Comparison of ENCODE assay signal across 9 cellular contexts in the genomic region with DNA sequence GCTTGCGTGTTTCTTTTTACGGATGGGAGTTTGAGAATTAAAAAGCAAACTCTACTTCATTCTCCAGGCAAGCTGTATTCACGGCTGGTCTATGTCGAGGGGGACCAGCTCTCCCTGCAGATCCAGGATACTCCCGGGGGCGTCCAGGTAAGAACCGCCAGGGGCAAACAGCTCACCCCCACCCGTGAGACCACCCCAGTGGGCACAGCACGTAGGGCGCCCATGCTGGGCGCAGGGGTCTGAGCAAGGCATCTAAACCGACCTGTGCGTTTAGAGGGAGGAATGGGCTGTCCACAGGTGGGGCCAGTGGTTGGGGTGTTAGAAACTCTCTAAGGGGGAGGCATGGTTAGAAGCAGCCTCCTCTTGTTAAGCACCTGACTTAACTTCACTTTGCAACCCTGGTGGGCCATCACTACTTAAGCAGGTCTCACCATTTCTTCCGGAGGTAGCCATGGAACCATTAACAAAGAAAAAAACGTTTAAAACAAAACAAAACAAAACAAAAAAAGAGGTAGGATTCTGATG. TPM values are rescaled to one million over a fixed set of nuclear protein-coding genes. Genes with fewer than 3 reads are reported as not detected.
DNase-seq lines count a peak whose midpoint lies in the region; ATAC-seq and TF ChIP-seq lines count a peak whose summit lies in the region.
"Had no signal": no experiment of that assay in that cellular context is flagged by ENCODE, and none has a peak within 500 bp of the region (broad histone marks: within the 10 kb centered on the region; RNA-seq: fewer than 3 reads in every experiment).

No MANE protein-coding gene starts in this region.

- H3K27ac ChIP-seq in cardiac muscle cell (no peak overlapping the region), caudate nucleus (ENCODE audit: low read depth, low read length) (peak overlapping the region; percentile 89), mucosa of rectum (ENCODE audit: low read depth in 2 of 2, low read length in 2 of 2) (peak overlapping the region; percentile 16 to 85), uterus (peak overlapping the region; percentile 90 to 95)

- no peaks in the 10 kb centered on the region for H3K36me3 ChIP-seq in cardiac muscle cell
- no peaks in the 10 kb centered on the region for H3K36me3 ChIP-seq in mucosa of rectum (ENCODE audit: control insufficient read depth in 2 of 2, insufficient read depth in 2 of 2, low read length in 2 of 2)
- no peaks in the 10 kb centered on the region for H3K36me3 ChIP-seq in uterus

- H3K4me3 ChIP-seq in cardiac muscle cell (peak overlapping the region; percentile 53), mucosa of rectum (ENCODE audit: low read length in 2 of 2) (peak overlapping the region; percentile 87 to 94), uterus (peak overlapping the region; percentile 68 to 73)

- no peaks in the 10 kb centered on the region for H3K9me3 ChIP-seq in cardiac muscle cell (ENCODE audit: low read depth)
- H3K9me3 ChIP-seq in mucosa of rectum (ENCODE audit: control insufficient read depth in 2 of 2, low read length in 2 of 2), result no peaks in the 10 kb centered on the region
- no peaks in the 10 kb centered on the region for H3K9me3 ChIP-seq in uterus

- TF ChIP-seq POLR2A in uterus (IDR thresholded peaks at IDR 0.05), result no peak

- CTCF ChIA-PET in GM10248 (lab: Yijun Ruan, JAX), result interaction anchor here (0.7 to 4.0 kb wide), 13 partner anchors 9 to 289 kb away, joined by 3 to 24 read pairs (median 4); no protein-coding TSS in a partner anchor

- TF ChIP-seq CTCF in cardiac muscle cell (IDR thresholded peaks at IDR 0.05; ENCODE audit: low read depth, low read length) (no peak), uterus (IDR thresholded peaks at IDR 0.05) (no peak), GM10248 (IDR thresholded peaks at IDR 0.05; ENCODE audit: control extremely low read depth, extremely low read depth, low read depth, missing control alignments) (no peak)

- POLR2A ChIA-PET in GM10248 (lab: Yijun Ruan, JAX), result no interaction called here

- H3K27me3 ChIP-seq in cardiac muscle cell, result peaks cover 9% of the 10 kb centered on the region
- H3K27me3 ChIP-seq in mucosa of rectum (ENCODE audit: control insufficient read depth in 2 of 2, insufficient read depth in 2 of 2, low read length in 2 of 2), result no peaks in the 10 kb centered on the region
- H3K27me3 ChIP-seq in uterus, result no peaks in the 10 kb centered on the region

- DNase-seq in cardiac muscle cell (ENCODE audit: low read depth in 1 of 2, low spot score in 1 of 2) (no peak), Right ventricle myocardium superior (no peak), caudate nucleus (lab: John Stamatoyannopoulos, UW) (no peak), uterus (no peak), HuH-7 (ENCODE audit: low spot score) (no peak), GM10248 (ENCODE audit: extremely low spot score) (no peak)
- DNase-seq in activated effector memory CD4-positive, alpha-beta T cell treated with Interleukin-2 at 50 U/mL for 16 hours, result no peak
- DNase-seq: DMS79 had no signal

- H3K4me1 ChIP-seq in cardiac muscle cell (ENCODE audit: low read depth) (no peaks in the 10 kb centered on the region), mucosa of rectum (ENCODE audit: control insufficient read depth in 2 of 2, insufficient read depth in 2 of 2, low read length in 2 of 2) (peaks cover 9 to 12% of the 10 kb centered on the region in 2 donors), uterus (peaks cover 0 to 8% of the 10 kb centered on the region in 2 donors)

- H3K9ac ChIP-seq in mucosa of rectum (ENCODE audit: low read depth in 1 of 2, low read length in 2 of 2), result peak overlapping the region; percentile 69 to 88

- intact Hi-C loops in Right ventricle myocardium superior (cut with DNase I) (no loop called here), uterus (cut with DNase I; ENCODE audit: low total_unique reads) (no loop called here)

- no peak for ATAC-seq in Right ventricle myocardium superior (ENCODE audit: poor library complexity)

RNA-seq across cellular contexts. Expression of gene RASL11A, which starts 1.0 kb away (rescaled TPM):
- total RNA-seq in cardiac muscle cell, result 1.9 and 2.0 TPM in 2 replicates
- 0.52 and 1.2 TPM in 2 replicates for polyA plus RNA-seq in cardiac muscle cell
- 9.9 TPM for total RNA-seq in Right ventricle myocardium superior
- 10 to 100 TPM; 18.9 to 36.1 (median 28.6) TPM for total RNA-seq in uterus

RNA-seq across cellular contexts. Expression of gene RPL21, which starts 20.3 kb away (rescaled TPM):
- total RNA-seq in cardiac muscle cell (367 and 371 TPM in 2 replicates), Right ventricle myocardium superior (637 TPM), uterus (1,000 to 10,000 TPM in 3 of 4 donors, 100 to 1,000 TPM in 1; 816 to 2,598 (median 1,942) TPM)
- polyA plus RNA-seq in cardiac muscle cell, result 410 and 463 TPM in 2 replicates
